9 cellular contexts compared by ENCODE assay signal in the genomic region with DNA sequence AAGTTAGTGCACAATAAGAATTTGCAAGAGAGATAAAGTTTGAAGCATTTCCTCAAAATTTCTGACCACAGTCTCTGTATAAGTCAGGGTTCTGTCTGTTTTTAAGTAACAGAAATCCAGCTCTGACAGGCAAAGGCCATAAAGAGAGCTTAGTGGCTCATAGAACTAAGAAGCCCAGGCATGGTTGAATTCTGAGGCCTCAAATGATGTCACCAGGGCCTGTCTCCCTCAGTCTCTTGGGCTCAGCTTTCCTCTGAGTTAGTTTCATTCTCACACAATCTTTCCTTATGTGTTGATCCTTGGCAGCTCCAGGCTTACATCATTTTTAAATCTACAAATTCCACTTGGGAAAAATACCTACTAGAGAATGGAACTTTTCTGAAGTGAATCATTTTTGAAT.
DNase-seq lines count a peak whose midpoint lies in the region; ATAC-seq and TF ChIP-seq lines count a peak whose summit lies in the region.
"Had no signal": no experiment of that assay in that cellular context is flagged by ENCODE, and none has a peak within 500 bp of the region (broad histone marks: within the 10 kb centered on the region; RNA-seq: fewer than 3 reads in every experiment).

No MANE protein-coding gene starts in this region.

- TF ChIP-seq CTCF in hepatocyte (IDR thresholded peaks at IDR 0.05; ENCODE audit: poor library complexity) (no peak), upper lobe of right lung (IDR thresholded peaks at IDR 0.05) (no peak), uterus (IDR thresholded peaks at IDR 0.05) (no peak)

- peaks cover 4% of the 10 kb centered on the region for H3K4me1 ChIP-seq in hepatocyte (ENCODE audit: insufficient read depth)
- H3K4me1 ChIP-seq in upper lobe of right lung, result no peaks in the 10 kb centered on the region
- H3K4me1 ChIP-seq in uterus, result no peaks in the 10 kb centered on the region

- H3K36me3 ChIP-seq in hepatocyte (replicated peaks; ENCODE audit: insufficient read depth, low read depth) (no peaks in the 10 kb centered on the region), upper lobe of right lung (no peaks in the 10 kb centered on the region), uterus (no peaks in the 10 kb centered on the region)

- no peaks in the 10 kb centered on the region for H3K79me2 ChIP-seq in hepatocyte

- H3K9me2 ChIP-seq in hepatocyte (replicated peaks; ENCODE audit: insufficient read depth), result no peaks in the 10 kb centered on the region

- no peak overlapping the region for H3K4me2 ChIP-seq in hepatocyte

- intact Hi-C loops in upper lobe of right lung (cut with DNase I), result no loop called here
- intact Hi-C loops in uterus (cut with DNase I; ENCODE audit: low total_unique reads), result no loop called here

- H3K9me3 ChIP-seq in hepatocyte (ENCODE audit: low read depth) (no peaks in the 10 kb centered on the region), upper lobe of right lung (no peaks in the 10 kb centered on the region), uterus (no peaks in the 10 kb centered on the region)

- TF ChIP-seq POLR2A in uterus (IDR thresholded peaks at IDR 0.05), result no peak

- DNase-seq in GM04504 (ENCODE audit: low read depth) (peak; percentile 46), HT1080 (ENCODE audit: low read depth) (peak; percentile 18), hepatocyte (ENCODE audit: low spot score) (peak; percentile 40), upper lobe of right lung (no peak), uterus (no peak), SKM-1 (lab: John Stamatoyannopoulos, UW; ENCODE audit: unreplicated experiment) (no peak)

- H3K27me3 ChIP-seq in hepatocyte, result no peaks in the 10 kb centered on the region
- H3K27me3 ChIP-seq in upper lobe of right lung, result no peaks in the 10 kb centered on the region
- H3K27me3 ChIP-seq in uterus, result no peaks in the 10 kb centered on the region

- H3K4me3 ChIP-seq in hepatocyte (no peak overlapping the region), upper lobe of right lung (no peak overlapping the region), uterus (no peak overlapping the region)
- H3K4me3 ChIP-seq: skin epidermis had no signal

- peak; percentile 53 for ATAC-seq in GM21360 (IDR thresholded peaks at IDR 0.05; ENCODE audit: unreplicated experiment)
- ATAC-seq in SK-N-SH treated with all-trans-retinoic acid at 6 μM for 48 hours, result no peak
- no peak for ATAC-seq in upper lobe of right lung

- H4K20me1 ChIP-seq in hepatocyte (ENCODE audit: insufficient read depth, poor library complexity, severe bottlenecking), result no peaks in the 10 kb centered on the region

- H3K27ac ChIP-seq in hepatocyte (no peak overlapping the region), upper lobe of right lung (no peak overlapping the region), uterus (no peak overlapping the region)

- no peak overlapping the region for H2AFZ ChIP-seq in hepatocyte

TF ChIP-seq in SK-N-SH treated with all-trans-retinoic acid at 6 μM for 48 hours, 23 proteins besides CTCF, POLR2A, EP300 and RAD21:
- no peak for TF ChIP-seq ZNF8 (CRISPR knock-in tag; IDR thresholded peaks at IDR 0.05)
- TF ChIP-seq ZFP3 (CRISPR knock-in tag; IDR thresholded peaks at IDR 0.05), result no peak

Comparison
In these comparisons a context has a peak if more than half of its experiments do, and no peak if none do; other contexts are left out.
1. DNase-seq: peak in GM04504 (single experiment), HT1080 (single experiment) and hepatocyte (single experiment); none in upper lobe of right lung (single experiment), uterus (0 of 2) and SKM-1 (single experiment).